Comparison of ENCODE assay signal across 8 cellular contexts in genomic region chr17:76252040-76252954, GRCh38. TPM values are rescaled to one million over a fixed set of nuclear protein-coding genes. Genes with fewer than 3 reads are reported as not detected.
DNase-seq lines count a peak whose midpoint lies in the region; ATAC-seq, FAIRE-seq and TF ChIP-seq lines count a peak whose summit lies in the region.

No MANE protein-coding gene starts in this region.

- H3K9ac ChIP-seq in mesenchymal stem cell (ENCODE audit: low read length): peak overlapping the region; percentile 81

- H3K23ac ChIP-seq in mesenchymal stem cell (ENCODE audit: low read length in 2 of 2): no peak overlapping the region

- DNase-seq in A549 (ENCODE audit: low read depth in 1 of 2, low spot score in 1 of 2) (peak in 1 of 2 experiments; percentile 88), RCC 7860 (ENCODE audit: low spot score) (peak; percentile 95), mesenchymal stem cell (peak; percentile 100), uterus (no peak)
- DNase-seq in central memory CD8-positive, alpha-beta T cell (ENCODE audit: low spot score in 2 of 2): no peak
- no peak for DNase-seq in activated CD4-positive, CD25-positive, alpha-beta regulatory T cell treated with anti-CD3 and anti-CD28 coated beads, Interleukin-2, amount 50 U/mL, for 72 hours

- H3K4me1 ChIP-seq in A549: peaks cover 21% of the 10 kb centered on the region
- H3K4me1 ChIP-seq in mesenchymal stem cell (ENCODE audit: control insufficient read depth, insufficient read depth, low read depth, low read length): peaks cover 17% of the 10 kb centered on the region
- no peaks in the 10 kb centered on the region for H3K4me1 ChIP-seq in uterus

- no peaks in the 10 kb centered on the region for H3K27me3 Mint-ChIP-seq in central memory CD8-positive, alpha-beta T cell

- peak overlapping the region; percentile 58 for H2AK5ac ChIP-seq in mesenchymal stem cell (ENCODE audit: low read length, severe bottlenecking)

- H2BK120ac ChIP-seq in mesenchymal stem cell (ENCODE audit: low read depth, low read length): peak overlapping the region; percentile 76

- H3K79me1 ChIP-seq in mesenchymal stem cell (replicated peaks; ENCODE audit: low read length, poor library complexity, severe bottlenecking): no peaks in the 10 kb centered on the region

- H3K4me3 Mint-ChIP-seq in central memory CD8-positive, alpha-beta T cell: peak overlapping the region; percentile 65

- peak overlapping the region; percentile 59 to 90 for H2BK12ac ChIP-seq in mesenchymal stem cell (ENCODE audit: low read length in 2 of 2)

- no peak overlapping the region for H3K14ac ChIP-seq in mesenchymal stem cell (ENCODE audit: low read length in 2 of 2)

- no peaks in the 10 kb centered on the region for H3K9me3 ChIP-seq in A549
- no peaks in the 10 kb centered on the region for H3K9me3 ChIP-seq in mesenchymal stem cell (ENCODE audit: control insufficient read depth, low read length)
- H3K9me3 ChIP-seq in uterus: no peaks in the 10 kb centered on the region

- TF ChIP-seq CTCF in A549 (IDR thresholded peaks at IDR 0.05) (no peak), uterus (IDR thresholded peaks at IDR 0.05) (no peak)

- H3K9me3 Mint-ChIP-seq in central memory CD8-positive, alpha-beta T cell: no peaks in the 10 kb centered on the region

- H3K4me3 ChIP-seq in A549 (no peak overlapping the region), mesenchymal stem cell (ENCODE audit: insufficient read depth in 1 of 2, low read depth in 1 of 2, low read length in 2 of 2) (peak overlapping the region in 1 of 2 experiments; percentile 20), uterus (no peak overlapping the region)

- TF ChIP-seq POLR2A in A549 (IDR thresholded peaks at IDR 0.05; ENCODE audit: low read length): no peak
- TF ChIP-seq POLR2A in uterus (IDR thresholded peaks at IDR 0.05): no peak

- peaks cover 2% of the 10 kb centered on the region for H3K36me3 Mint-ChIP-seq in central memory CD8-positive, alpha-beta T cell (ENCODE audit: insufficient read depth)

- 36% methylated on average over 11 of the region's 11 CpGs for WGBS in A549 (ENCODE audit: missing lambda C conversion rate)
- WGBS in mesenchymal stem cell: 30% methylated on average over 8 of the region's 11 CpGs

- CTCF ChIA-PET in A549 (lab: Yijun Ruan, JAX): interaction anchor here (0.6 to 14.6 kb wide), 8 partner anchors 9 to 194 kb away, joined by 3 to 164 read pairs (median 4); no protein-coding TSS in a partner anchor

- POLR2A ChIA-PET in A549 (lab: Yijun Ruan, JAX): interaction anchor here (0.8 to 1.5 kb wide), 5 partner anchors 11 to 14 kb away, joined by 3 to 17 read pairs (median 6); partner anchors contain the start of genes RNF157 and UBALD2

- H3K27ac ChIP-seq in A549: peak overlapping the region; percentile 60 to 70
- peak overlapping the region; percentile 63 for H3K27ac ChIP-seq in mesenchymal stem cell (ENCODE audit: low read length, poor library complexity, severe bottlenecking)
- H3K27ac ChIP-seq in uterus: peak overlapping the region; percentile 10 to 25

- peak overlapping the region in 1 of 2 experiments; percentile 26 for H3K4ac ChIP-seq in mesenchymal stem cell (ENCODE audit: low read depth in 1 of 2, low read length in 2 of 2)

- peak overlapping the region; percentile 49 to 63 for H3K18ac ChIP-seq in mesenchymal stem cell (ENCODE audit: low read depth in 1 of 2, low read length in 2 of 2)

- ATAC-seq in A549 (peak; percentile 94 to 97), GM19463 (IDR thresholded peaks at IDR 0.05; ENCODE audit: unreplicated experiment) (peak; percentile 45), HG03280 (IDR thresholded peaks at IDR 0.05; ENCODE audit: unreplicated experiment) (no peak)
- ATAC-seq in central memory CD8-positive, alpha-beta T cell (replicated peaks; ENCODE audit: extremely low read depth, poor library complexity, severe bottlenecking): peak; percentile 62

- FAIRE-seq in A549 (lab: Jason Lieb, UNC) (no peak), RCC 7860 (lab: Jason Lieb, UNC) (peak; percentile 86)

- H3K27me3 ChIP-seq in mesenchymal stem cell (ENCODE audit: control insufficient read depth in 1 of 2, insufficient read depth in 1 of 2, low read length in 2 of 2) (no peaks in the 10 kb centered on the region), uterus (no peaks in the 10 kb centered on the region)

- H3K4me1 Mint-ChIP-seq in central memory CD8-positive, alpha-beta T cell: peaks cover 35% of the 10 kb centered on the region

- intact Hi-C loops in uterus (cut with DNase I; ENCODE audit: low total_unique reads): no loop called here

- H3K27ac Mint-ChIP-seq in central memory CD8-positive, alpha-beta T cell (ENCODE audit: low read depth): peak overlapping the region; percentile 50

- H3K36me3 ChIP-seq in mesenchymal stem cell (ENCODE audit: control insufficient read depth in 1 of 2, insufficient read depth in 2 of 2, low read depth in 1 of 2, low read length in 2 of 2) (no peaks in the 10 kb centered on the region), uterus (no peaks in the 10 kb centered on the region)

- H3K4me2 ChIP-seq in A549: peak overlapping the region; percentile 50
- peak overlapping the region; percentile 35 for H3K4me2 ChIP-seq in mesenchymal stem cell (ENCODE audit: low read length, poor library complexity, severe bottlenecking)

- H2BK15ac ChIP-seq in mesenchymal stem cell (ENCODE audit: low read depth, poor library complexity, severe bottlenecking): no peak overlapping the region

- peak overlapping the region; percentile 94 for H4K8ac ChIP-seq in mesenchymal stem cell (ENCODE audit: low read length)

- no peak overlapping the region for H2BK5ac ChIP-seq in mesenchymal stem cell (ENCODE audit: low read depth, low read length, poor library complexity, severe bottlenecking)

- no peak for TF ChIP-seq RAD21 in A549 (conservative IDR thresholded peaks at IDR 0.05 in 1 of 2, IDR thresholded peaks at IDR 0.05 in 1 of 2)

- no peak for TF ChIP-seq EP300 in A549 (IDR thresholded peaks at IDR 0.05)

- H2AFZ ChIP-seq in mesenchymal stem cell (ENCODE audit: low read depth, low read length): peak overlapping the region; percentile 64

- H4K91ac ChIP-seq in mesenchymal stem cell (ENCODE audit: low read length): no peak overlapping the region

TF ChIP-seq in A549, 52 proteins besides CTCF, POLR2A, EP300 and RAD21 (continues in another document):
- TF ChIP-seq, protein P1, sequence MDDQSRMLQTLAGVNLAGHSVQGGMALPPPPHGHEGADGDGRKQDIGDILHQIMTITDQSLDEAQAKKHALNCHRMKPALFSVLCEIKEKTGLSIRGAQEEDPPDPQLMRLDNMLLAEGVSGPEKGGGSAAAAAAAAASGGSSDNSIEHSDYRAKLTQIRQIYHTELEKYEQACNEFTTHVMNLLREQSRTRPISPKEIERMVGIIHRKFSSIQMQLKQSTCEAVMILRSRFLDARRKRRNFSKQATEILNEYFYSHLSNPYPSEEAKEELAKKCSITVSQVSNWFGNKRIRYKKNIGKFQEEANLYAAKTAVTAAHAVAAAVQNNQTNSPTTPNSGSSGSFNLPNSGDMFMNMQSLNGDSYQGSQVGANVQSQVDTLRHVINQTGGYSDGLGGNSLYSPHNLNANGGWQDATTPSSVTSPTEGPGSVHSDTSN (IDR thresholded peaks at IDR 0.05): no peak
- TF ChIP-seq BCL3 (IDR thresholded peaks at IDR 0.05) (no peak), FOSB (CRISPR knock-in tag; IDR thresholded peaks at IDR 0.05) (no peak), CBX8 (IDR thresholded peaks at IDR 0.05) (no peak), KDM1A (IDR thresholded peaks at IDR 0.05; ENCODE audit: low read depth) (no peak)
- TF ChIP-seq, protein P2, sequence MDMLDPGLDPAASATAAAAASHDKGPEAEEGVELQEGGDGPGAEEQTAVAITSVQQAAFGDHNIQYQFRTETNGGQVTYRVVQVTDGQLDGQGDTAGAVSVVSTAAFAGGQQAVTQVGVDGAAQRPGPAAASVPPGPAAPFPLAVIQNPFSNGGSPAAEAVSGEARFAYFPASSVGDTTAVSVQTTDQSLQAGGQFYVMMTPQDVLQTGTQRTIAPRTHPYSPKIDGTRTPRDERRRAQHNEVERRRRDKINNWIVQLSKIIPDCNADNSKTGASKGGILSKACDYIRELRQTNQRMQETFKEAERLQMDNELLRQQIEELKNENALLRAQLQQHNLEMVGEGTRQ (IDR thresholded peaks at IDR 0.05): no peak

RNA-seq across cellular contexts. Expression of gene RNF157, which starts 12.0 kb away (rescaled TPM):
- polyA plus RNA-seq in A549 (2011; rRNA removed) (7.2 and 8.2 TPM in 2 replicates), A549 (2017; fragmentation: RNase III; extraction: RNeasy Plus Mini Kit Qiagen cat#74134 plus additional on column Dnase treatment) (6.6 to 8.5 TPM (median 8.1 TPM) in 3 replicates)
- polyA plus RNA-seq in A549 (2012; cell fraction: cytosol; rRNA removed): 5.1 and 6.1 TPM in 2 replicates
- polyA plus RNA-seq in A549 (2012; cell fraction: nucleus; rRNA removed): 5.8 and 6.8 TPM in 2 replicates
- polyA minus RNA-seq in A549 (2011; rRNA and poly(A)+ RNA removed): 8.3 and 16.6 TPM in 2 replicates
- 5.8 TPM for polyA plus RNA-seq in mesenchymal stem cell (2013, experiment 1 of 2)
- polyA plus RNA-seq in mesenchymal stem cell (2013, experiment 2 of 2): 5.5 TPM
- total RNA-seq in uterus: 1 to 10 TPM in 3 of 4 donors, under 1 TPM in 1; 0.77 to 5.7 (median 1.7) TPM

RNA-seq across cellular contexts. Expression of gene UBALD2, which starts 12.9 kb away (rescaled TPM):
- polyA plus RNA-seq in A549 (2011; rRNA removed) (13.8 and 21.5 TPM in 2 replicates), A549 (2017; fragmentation: RNase III; extraction: RNeasy Plus Mini Kit Qiagen cat#74134 plus additional on column Dnase treatment) (11.4 to 12.9 TPM (median 12.8 TPM) in 3 replicates)
- 25.8 and 37.7 TPM in 2 replicates for polyA plus RNA-seq in A549 (2012; cell fraction: cytosol; rRNA removed)
- polyA plus RNA-seq in A549 (2012; cell fraction: nucleus; rRNA removed): 22.8 and 37.0 TPM in 2 replicates
- 7.6 and 8.8 TPM in 2 replicates for polyA minus RNA-seq in A549 (2011; rRNA and poly(A)+ RNA removed)
- 74.6 TPM for polyA plus RNA-seq in mesenchymal stem cell (2013, experiment 1 of 2)
- 80.5 TPM for polyA plus RNA-seq in mesenchymal stem cell (2013, experiment 2 of 2)
- 10 to 100 TPM in 2 of 4 donors, 1 to 10 TPM in 2; 2.0 to 17.4 (median 9.2) TPM for total RNA-seq in uterus

RNA-seq across cellular contexts. Expression of gene QRICH2, which starts 55.8 kb away (rescaled TPM):
- polyA plus RNA-seq in A549 (2011; rRNA removed) (0.57 and 0.86 TPM in 2 replicates), A549 (2017; fragmentation: RNase III; extraction: RNeasy Plus Mini Kit Qiagen cat#74134 plus additional on column Dnase treatment) (0.88 to 1.7 TPM (median 1.0 TPM) in 3 replicates)
- 1.5 and 2.2 TPM in 2 replicates for polyA plus RNA-seq in A549 (2012; cell fraction: cytosol; rRNA removed)
- polyA plus RNA-seq in A549 (2012; cell fraction: nucleus; rRNA removed): 12.3 and 14.6 TPM in 2 replicates
- 3.3 and 5.0 TPM in 2 replicates for polyA minus RNA-seq in A549 (2011; rRNA and poly(A)+ RNA removed)
- polyA plus RNA-seq in mesenchymal stem cell (2013, experiment 1 of 2): 0.57 TPM
- 0.41 TPM for polyA plus RNA-seq in mesenchymal stem cell (2013, experiment 2 of 2)
- total RNA-seq in uterus: 1 to 10 TPM in 3 of 4 donors, under 1 TPM in 1; under 0.01 to 7.2 (median 4.4) TPM

Comparison
In these comparisons a context has a peak if more than half of its experiments do, and no peak if none do; other contexts are left out.
1. DNase-seq: peak in RCC 7860 (single experiment) and mesenchymal stem cell (single experiment); none in central memory CD8-positive, alpha-beta T cell (0 of 2), uterus (0 of 2) and activated CD4-positive, CD25-positive, alpha-beta regulatory T cell treated with anti-CD3 and anti-CD28 coated beads, Interleukin-2, amount 50 U/mL, for 72 hours (single experiment).
2. Peak in every context shown above with its lines, with median percentiles within 50 percentile points of each other: H3K27ac ChIP-seq.